In genomic region chr3:15443826-15444524, GRCh38 we compare ENCODE assay signal across 18 cellular contexts. TPM values are rescaled to one million over a fixed set of nuclear protein-coding genes. Genes with fewer than 3 reads are reported as not detected.
DNase-seq lines count a peak whose midpoint lies in the region; ATAC-seq and TF ChIP-seq lines count a peak whose summit lies in the region.
"Had no signal": no experiment of that assay in that cellular context is flagged by ENCODE, and none has a peak within 500 bp of the region (broad histone marks: within the 10 kb centered on the region; RNA-seq: fewer than 3 reads in every experiment).

No MANE protein-coding gene starts in this region.

- H3K9me3 ChIP-seq in body of pancreas (no peaks in the 10 kb centered on the region), mesenchymal stem cell (ENCODE audit: control insufficient read depth, low read length) (no peaks in the 10 kb centered on the region), mammary epithelial cell (replicated peaks; ENCODE audit: insufficient read depth, low read length) (no peaks in the 10 kb centered on the region)
- H3K9me3 ChIP-seq: pancreas, stomach had no signal

- H3K36me3 Mint-ChIP-seq in HFFc6 (ENCODE audit: low read depth) (peaks cover 38% of the 10 kb centered on the region), nephron progenitor cell (ENCODE audit: low read depth) (peaks cover 61% of the 10 kb centered on the region), mesothelial cell of epicardium (peaks cover 37% of the 10 kb centered on the region)

- H3K4me3 ChIP-seq in ACC112 (ENCODE audit: low read depth, low read length) (no peak overlapping the region), body of pancreas (no peak overlapping the region), mesenchymal stem cell (ENCODE audit: insufficient read depth in 1 of 2, low read depth in 1 of 2, low read length in 2 of 2) (no peak overlapping the region), mammary epithelial cell (replicated peaks in 1 of 3; ENCODE audit: insufficient read depth in 1 of 3, low read depth in 2 of 3, low read length in 3 of 3) (no peak overlapping the region)
- H3K4me3 ChIP-seq: pancreas, stomach had no signal

- H3K4ac ChIP-seq in mesenchymal stem cell (ENCODE audit: low read depth in 1 of 2, low read length in 2 of 2) = no peak overlapping the region

- intact Hi-C loops in body of pancreas (cut with DNase I) = no loop called here
- intact Hi-C loops in mammary epithelial cell (cut with micrococcal nuclease) = no loop called here

- H2BK12ac ChIP-seq in mesenchymal stem cell (ENCODE audit: low read length in 2 of 2) = no peak overlapping the region

- no peak overlapping the region for H2BK5ac ChIP-seq in mesenchymal stem cell (ENCODE audit: low read depth, low read length, poor library complexity, severe bottlenecking)

- no peak overlapping the region for H4K91ac ChIP-seq in mesenchymal stem cell (ENCODE audit: low read length)

- H3K9me3 Mint-ChIP-seq in HFFc6 = no peaks in the 10 kb centered on the region
- H3K9me3 Mint-ChIP-seq in nephron progenitor cell = no peaks in the 10 kb centered on the region
- H3K9me3 Mint-ChIP-seq in mesothelial cell of epicardium = no peaks in the 10 kb centered on the region
- H3K9me3 Mint-ChIP-seq: activated naive CD4-positive, alpha-beta T cell treated with anti-CD3 and anti-CD28 coated beads, Interleukin-2, amount 50 U/mL, for 24 hours; central memory CD8-positive, alpha-beta T cell had no signal

- no peaks in the 10 kb centered on the region for H4K20me1 ChIP-seq in mammary epithelial cell (ENCODE audit: insufficient read depth, low read length)

- DNase-seq in HFFc6 = peak; percentile 12
- no peak for DNase-seq in body of pancreas
- peak; percentile 23 for DNase-seq in mesenchymal stem cell
- DNase-seq in nephron progenitor cell = no peak
- no peak for DNase-seq in mammary epithelial cell
- no peak for DNase-seq in mesothelial cell of epicardium (ENCODE audit: low spot score in 2 of 2, unreplicated experiment in 2 of 2)
- no peak for DNase-seq in effector CD8-positive, alpha-beta T cell (lab: John Stamatoyannopoulos, UW)
- DNase-seq: activated CD4-positive, alpha-beta T cell treated with anti-CD3 and anti-CD28 coated beads for 36 hours; activated CD8-positive, alpha-beta memory T cell treated with anti-CD3 and anti-CD28 coated beads, Interleukin-2, amount 50 U/mL, for 48 hours; midbrain; MV-4-11; NCI-H2081; pancreas; Right ventricle myocardium superior; stomach had no signal

- H3K14ac ChIP-seq in mesenchymal stem cell (ENCODE audit: low read length in 2 of 2) = no peak overlapping the region

- H3K36me3 ChIP-seq in ACC112 (ENCODE audit: insufficient read depth, low read length) (peaks cover 30% of the 10 kb centered on the region), body of pancreas (replicated peaks in 1 of 2; ENCODE audit: insufficient read depth in 1 of 2, low read depth in 2 of 2) (peaks cover 3 to 9% of the 10 kb centered on the region in 2 donors), mesenchymal stem cell (ENCODE audit: control insufficient read depth in 1 of 2, insufficient read depth in 2 of 2, low read depth in 1 of 2, low read length in 2 of 2) (peaks cover 16 to 66% of the 10 kb centered on the region in 2 experiments), mammary epithelial cell (ENCODE audit: insufficient read depth, low read length) (peaks cover 14% of the 10 kb centered on the region)

- dilution Hi-C loops in mammary epithelial cell (cut with HindIII; ENCODE audit: low sequenced_read_pairs) = no loop called here

- no peak overlapping the region for H3K9ac ChIP-seq in mesenchymal stem cell (ENCODE audit: low read length)
- H3K9ac ChIP-seq in mammary epithelial cell (ENCODE audit: insufficient read depth, low read length) = no peak overlapping the region

- H2BK120ac ChIP-seq in mesenchymal stem cell (ENCODE audit: low read depth, low read length) = no peak overlapping the region

- peaks cover 20% of the 10 kb centered on the region for H3K4me1 Mint-ChIP-seq in HFFc6 (ENCODE audit: low read depth)
- no peaks in the 10 kb centered on the region for H3K4me1 Mint-ChIP-seq in nephron progenitor cell
- no peaks in the 10 kb centered on the region for H3K4me1 Mint-ChIP-seq in mesothelial cell of epicardium
- H3K4me1 Mint-ChIP-seq: activated CD4-positive, alpha-beta T cell treated with anti-CD3 and anti-CD28 coated beads for 36 hours had no signal

- no peak overlapping the region for H3K4me3 Mint-ChIP-seq in HFFc6
- no peak overlapping the region for H3K4me3 Mint-ChIP-seq in nephron progenitor cell
- no peak overlapping the region for H3K4me3 Mint-ChIP-seq in mesothelial cell of epicardium
- H3K4me3 Mint-ChIP-seq: activated CD4-positive, alpha-beta T cell treated with anti-CD3 and anti-CD28 coated beads for 36 hours; activated naive CD4-positive, alpha-beta T cell treated with anti-CD3 and anti-CD28 coated beads, Interleukin-2, amount 50 U/mL, for 24 hours; central memory CD8-positive, alpha-beta T cell had no signal

- H3K23ac ChIP-seq in mesenchymal stem cell (ENCODE audit: low read length in 2 of 2) = no peak overlapping the region

- TF ChIP-seq CTCF in HFFc6 (IDR thresholded peaks at IDR 0.05) (no peak), body of pancreas (IDR thresholded peaks at IDR 0.05) (no peak), nephron progenitor cell (IDR thresholded peaks at IDR 0.05) (no peak), mammary epithelial cell (conservative IDR thresholded peaks at IDR 0.05 in 1 of 2, IDR thresholded peaks at IDR 0.05 in 1 of 2; ENCODE audit: extremely low read depth in 1 of 2, insufficient read depth in 1 of 2, low read depth in 1 of 2, low read length in 2 of 2) (no peak), mesothelial cell of epicardium (IDR thresholded peaks at IDR 0.05; ENCODE audit: unreplicated experiment) (no peak)

- 67 to 78% methylated on average over 4 of the region's 4 CpGs for WGBS in body of pancreas, 2 donors
- 87% methylated on average over 4 of the region's 4 CpGs for WGBS in mesenchymal stem cell
- 67% methylated on average over 4 of the region's 4 CpGs for WGBS in mammary epithelial cell (ENCODE audit: low coverage, missing lambda C conversion rate)

- H3K4me2 ChIP-seq in mesenchymal stem cell (ENCODE audit: low read length, poor library complexity, severe bottlenecking) = no peak overlapping the region
- H3K4me2 ChIP-seq in mammary epithelial cell (ENCODE audit: insufficient read depth, low read depth, low read length) = no peak overlapping the region

- H2AFZ ChIP-seq in ACC112 (ENCODE audit: low read length, unreplicated experiment) (no peak overlapping the region), mesenchymal stem cell (ENCODE audit: low read depth, low read length) (no peak overlapping the region), mammary epithelial cell (ENCODE audit: low read depth, low read length) (no peak overlapping the region)

- BruUV-seq in mammary epithelial cell (replicated peaks; lab: Mats Ljungman, UMichigan) = no TSS peak

- no peak overlapping the region for H2AK5ac ChIP-seq in mesenchymal stem cell (ENCODE audit: low read length, severe bottlenecking)

- ATAC-seq in body of pancreas = peak; percentile 15
- ATAC-seq: activated CD4-positive, alpha-beta T cell treated with anti-CD3 and anti-CD28 coated beads for 36 hours had no signal

- peaks cover 41% of the 10 kb centered on the region for H3K4me1 ChIP-seq in ACC112 (ENCODE audit: control insufficient read depth, insufficient read depth, low read length, unreplicated experiment)
- no peaks in the 10 kb centered on the region for H3K4me1 ChIP-seq in body of pancreas
- no peaks in the 10 kb centered on the region for H3K4me1 ChIP-seq in mesenchymal stem cell (ENCODE audit: control insufficient read depth, insufficient read depth, low read depth, low read length)
- H3K4me1 ChIP-seq in mammary epithelial cell (ENCODE audit: insufficient read depth, low read length) = peaks cover 18% of the 10 kb centered on the region
- H3K4me1 ChIP-seq: pancreas had no signal

- no peak overlapping the region for H4K8ac ChIP-seq in mesenchymal stem cell (ENCODE audit: low read length)

- no peaks in the 10 kb centered on the region for H3K27me3 ChIP-seq in ACC112 (ENCODE audit: insufficient read depth, low read length)
- H3K27me3 ChIP-seq in body of pancreas = no peaks in the 10 kb centered on the region
- H3K27me3 ChIP-seq in mesenchymal stem cell (ENCODE audit: control insufficient read depth in 1 of 2, insufficient read depth in 1 of 2, low read length in 2 of 2) = no peaks in the 10 kb centered on the region
- no peaks in the 10 kb centered on the region for H3K27me3 ChIP-seq in mammary epithelial cell (ENCODE audit: insufficient read depth, low read length)
- H3K27me3 ChIP-seq: pancreas, stomach had no signal

- in situ Hi-C loops in mammary epithelial cell (cut with MboI; ENCODE audit: low sequenced_read_pairs in 2 of 2) = no loop called here

- H3K18ac ChIP-seq in mesenchymal stem cell (ENCODE audit: low read depth in 1 of 2, low read length in 2 of 2) = no peak overlapping the region

- H3K79me1 ChIP-seq in mesenchymal stem cell (replicated peaks; ENCODE audit: low read length, poor library complexity, severe bottlenecking) = peaks cover 7% of the 10 kb centered on the region

- CTCF ChIA-PET in mammary epithelial cell (lab: Charles Lee; ENCODE audit: low non-redundant PET) = no interaction called here

- no peak overlapping the region for H2BK15ac ChIP-seq in mesenchymal stem cell (ENCODE audit: low read depth, poor library complexity, severe bottlenecking)

- peak overlapping the region; percentile 40; the same call in 1 of the 2 replicates for H3K27ac ChIP-seq in ACC112 (ENCODE audit: low read depth, low read length)
- no peak overlapping the region for H3K27ac ChIP-seq in body of pancreas
- H3K27ac ChIP-seq in mesenchymal stem cell (ENCODE audit: low read length, poor library complexity, severe bottlenecking) = no peak overlapping the region
- H3K27ac ChIP-seq in mammary epithelial cell (ENCODE audit: insufficient read depth, low read depth, low read length) = no peak overlapping the region
- H3K27ac ChIP-seq: pancreas, stomach had no signal

- TF ChIP-seq POLR2A in body of pancreas (IDR thresholded peaks at IDR 0.05) = no peak

- peaks cover 3% of the 10 kb centered on the region; the same call in 1 of the 2 replicates for H3K27me3 Mint-ChIP-seq in HFFc6 (ENCODE audit: insufficient read depth)
- no peaks in the 10 kb centered on the region for H3K27me3 Mint-ChIP-seq in nephron progenitor cell (ENCODE audit: low read depth, poor library complexity)
- H3K27me3 Mint-ChIP-seq in mesothelial cell of epicardium (ENCODE audit: low read depth) = no peaks in the 10 kb centered on the region
- H3K27me3 Mint-ChIP-seq: activated CD4-positive, alpha-beta T cell treated with anti-CD3 and anti-CD28 coated beads for 36 hours; activated naive CD4-positive, alpha-beta T cell treated with anti-CD3 and anti-CD28 coated beads, Interleukin-2, amount 50 U/mL, for 24 hours; central memory CD8-positive, alpha-beta T cell had no signal

- H3K79me2 ChIP-seq in ACC112 (ENCODE audit: control insufficient read depth, insufficient read depth, low read length, unreplicated experiment) (no peaks in the 10 kb centered on the region), mammary epithelial cell (ENCODE audit: insufficient read depth, low read length) (no peaks in the 10 kb centered on the region)

- H3K27ac Mint-ChIP-seq in HFFc6 = 0 out of 2 replicates have a peak overlapping the region, but pooled peaks have one; percentile 18
- no peak overlapping the region for H3K27ac Mint-ChIP-seq in nephron progenitor cell
- H3K27ac Mint-ChIP-seq in mesothelial cell of epicardium = no peak overlapping the region
- H3K27ac Mint-ChIP-seq: activated CD4-positive, alpha-beta T cell treated with anti-CD3 and anti-CD28 coated beads for 36 hours had no signal

RNA-seq across cellular contexts. Expression of gene EAF1, which starts 16.6 kb away (rescaled TPM):
- total RNA-seq in HFFc6 (2021; fragmentation: NEBNext Ultra II Directional; extraction: Animal tissue kit (Norgen Biotek cat#: 25700)) = 10 to 100 TPM; 13.9 to 17.2 (median 15.8) TPM
- 10 to 100 TPM in 1 of 2 donors, 1 to 10 TPM in 1; 9.1 to 12.9 TPM for total RNA-seq in body of pancreas
- 11.7 TPM for polyA plus RNA-seq in mesenchymal stem cell (2013, experiment 1 of 2)
- polyA plus RNA-seq in mesenchymal stem cell (2013, experiment 2 of 2) = 11.0 TPM
- total RNA-seq in mammary epithelial cell = 10 to 100 TPM; 23.4 to 40.3 TPM
- polyA plus RNA-seq in mammary epithelial cell = 10.9 TPM
- 9.0 TPM for polyA minus RNA-seq in mammary epithelial cell
- 15.8 to 17.1 TPM (median 16.3 TPM) in 3 replicates for total RNA-seq in mesothelial cell of epicardium

RNA-seq across cellular contexts. Expression of gene METTL6, which starts 16.6 kb away (rescaled TPM):
- 10 to 100 TPM; 17.9 to 21.3 (median 19.8) TPM for total RNA-seq in HFFc6 (2021; fragmentation: NEBNext Ultra II Directional; extraction: Animal tissue kit (Norgen Biotek cat#: 25700))
- 10 to 100 TPM in 1 of 2 donors, 1 to 10 TPM in 1; 3.3 to 14.5 TPM for total RNA-seq in body of pancreas
- 19.3 TPM for polyA plus RNA-seq in mesenchymal stem cell (2013, experiment 1 of 2)
- polyA plus RNA-seq in mesenchymal stem cell (2013, experiment 2 of 2) = 18.8 TPM
- total RNA-seq in mammary epithelial cell = 10 to 100 TPM; 19.7 to 21.5 TPM
- 14.5 TPM for polyA plus RNA-seq in mammary epithelial cell
- polyA minus RNA-seq in mammary epithelial cell = 12.1 TPM
- total RNA-seq in mesothelial cell of epicardium = 23.5 to 26.7 TPM (median 25.8 TPM) in 3 replicates

Comparison
In these comparisons a context has a peak if more than half of its experiments do, and no peak if none do; other contexts are left out.
1. DNase-seq: peak in HFFc6 (single experiment) and mesenchymal stem cell (single experiment); none in body of pancreas (0 of 4), nephron progenitor cell (single experiment), mammary epithelial cell (single experiment), mesothelial cell of epicardium (0 of 2) and effector CD8-positive, alpha-beta T cell (single experiment).